8 cellular contexts compared by ENCODE assay signal in genomic region chr17:77087650-77088454, GRCh38. TPM values are rescaled to one million over a fixed set of nuclear protein-coding genes. Genes with fewer than 3 reads are reported as not detected.
DNase-seq lines count a peak whose midpoint lies in the region; ATAC-seq, FAIRE-seq and TF ChIP-seq lines count a peak whose summit lies in the region.

No MANE protein-coding gene starts in this region.

- peaks cover 8% of the 10 kb centered on the region for H3K27me3 Mint-ChIP-seq in activated T-cell treated with anti-CD3 and anti-CD28 coated beads, Interleukin-2, amount 50 U/mL, for 24 hours
- H3K27me3 Mint-ChIP-seq in astrocyte (ENCODE audit: low read depth, unreplicated experiment), result peaks cover 4% of the 10 kb centered on the region

- no peak for FAIRE-seq in astrocyte (lab: Jason Lieb, UNC)

- peaks cover 46% of the 10 kb centered on the region for H3K36me3 Mint-ChIP-seq in activated T-cell treated with anti-CD3 and anti-CD28 coated beads, Interleukin-2, amount 50 U/mL, for 24 hours (ENCODE audit: low read depth)
- peaks cover 4% of the 10 kb centered on the region for H3K36me3 Mint-ChIP-seq in astrocyte (ENCODE audit: low read depth, unreplicated experiment)

- H3K4me1 ChIP-seq in astrocyte (ENCODE audit: insufficient read depth, low read length), result peaks cover 17% of the 10 kb centered on the region
- peaks cover 58% of the 10 kb centered on the region for H3K4me1 ChIP-seq in lower lobe of right lung
- peaks cover 0 to 29% (median 21%) of the 10 kb centered on the region in 4 donors for H3K4me1 ChIP-seq in tibial artery

- H3K4me3 ChIP-seq in astrocyte (ENCODE audit: insufficient read depth, low read depth, low read length) (peak overlapping the region; percentile 79), lower lobe of right lung (peak overlapping the region; percentile 81), tibial artery (peak overlapping the region; percentile 73 to 81)

- TF ChIP-seq CTCF in astrocyte (IDR thresholded peaks at IDR 0.05; ENCODE audit: insufficient read depth, low read depth, low read length) (no peak), lower lobe of right lung (IDR thresholded peaks at IDR 0.05) (no peak), tibial artery (IDR thresholded peaks at IDR 0.05) (no peak)

- peak overlapping the region; percentile 95 for H3K9ac ChIP-seq in astrocyte (ENCODE audit: low read length)

- peaks cover 35% of the 10 kb centered on the region for H3K79me2 ChIP-seq in astrocyte (ENCODE audit: insufficient read depth, low read length)

- intact Hi-C loops in lower lobe of right lung (cut with DNase I) (loop anchor here (5.0 kb wide), 1 partner anchor 159 kb away; no protein-coding TSS in a partner anchor), tibial artery (cut with DNase I; ENCODE audit: low total_unique reads) (no loop called here)

- peak overlapping the region; percentile 74 for H2AFZ ChIP-seq in astrocyte (ENCODE audit: low read depth, low read length)

- H3K4me3 Mint-ChIP-seq in activated T-cell treated with anti-CD3 and anti-CD28 coated beads, Interleukin-2, amount 50 U/mL, for 24 hours, result peak overlapping the region; percentile 97
- peak overlapping the region; percentile 95 for H3K4me3 Mint-ChIP-seq in astrocyte (ENCODE audit: unreplicated experiment)

- peak overlapping the region; percentile 95 for H3K4me2 ChIP-seq in astrocyte (ENCODE audit: low read length)

- DNase-seq in activated T-cell treated with anti-CD3 and anti-CD28 coated beads, Interleukin-2, amount 50 U/mL, for 24 hours, result no peak
- no peak for DNase-seq in activated T-cell treated with anti-CD3 and anti-CD28 coated beads for 4 hours
- DNase-seq in astrocyte (ENCODE audit: low read depth), result no peak
- DNase-seq in lower lobe of right lung, result no peak
- no peak for DNase-seq in tibial artery
- DNase-seq in MV-4-11 (lab: John Stamatoyannopoulos, UW), result no peak
- DNase-seq in ACHN, result no peak
- no peak for DNase-seq in SW480 (ENCODE audit: low spot score)

- no peaks in the 10 kb centered on the region for H4K20me1 ChIP-seq in astrocyte (ENCODE audit: insufficient read depth, low read length)

- H3K9me3 ChIP-seq in astrocyte (ENCODE audit: insufficient read depth, low read depth, low read length) (no peaks in the 10 kb centered on the region), lower lobe of right lung (no peaks in the 10 kb centered on the region), tibial artery (no peaks in the 10 kb centered on the region)

- H3K9me3 Mint-ChIP-seq in activated T-cell treated with anti-CD3 and anti-CD28 coated beads, Interleukin-2, amount 50 U/mL, for 24 hours, result no peaks in the 10 kb centered on the region
- H3K9me3 Mint-ChIP-seq in astrocyte (ENCODE audit: unreplicated experiment), result no peaks in the 10 kb centered on the region

- H3K4me1 Mint-ChIP-seq in activated T-cell treated with anti-CD3 and anti-CD28 coated beads, Interleukin-2, amount 50 U/mL, for 24 hours (ENCODE audit: low read depth), result peaks cover 58% of the 10 kb centered on the region
- H3K4me1 Mint-ChIP-seq in astrocyte (ENCODE audit: low read depth, unreplicated experiment), result peaks cover 8% of the 10 kb centered on the region

- no peak for ATAC-seq in lower lobe of right lung

- no peaks in the 10 kb centered on the region for H3K27me3 ChIP-seq in astrocyte (ENCODE audit: insufficient read depth, low read length)
- H3K27me3 ChIP-seq in lower lobe of right lung (ENCODE audit: low read depth), result peaks cover 5% of the 10 kb centered on the region
- peaks cover 0 to 18% of the 10 kb centered on the region in 2 donors for H3K27me3 ChIP-seq in tibial artery

- H3K27ac ChIP-seq in astrocyte (ENCODE audit: low read depth, low read length) (peak overlapping the region; percentile 92), lower lobe of right lung (peak overlapping the region; percentile 92), tibial artery (peak overlapping the region; percentile 87 to 88)

- peaks cover 6% of the 10 kb centered on the region for H3K36me3 ChIP-seq in astrocyte (ENCODE audit: insufficient read depth, low read length)
- H3K36me3 ChIP-seq in lower lobe of right lung, result peaks cover 28% of the 10 kb centered on the region
- peaks cover under 1 to 25% (median 9%) of the 10 kb centered on the region in 3 donors for H3K36me3 ChIP-seq in tibial artery

- in situ Hi-C loops in ACHN (cut with HindIII; ENCODE audit: low pct_ligation_motif_present, low pct_unique_long_range_greater_than_20kb, low sequenced_read_pairs), result no loop called here

- peak overlapping the region; percentile 99 for H3K27ac Mint-ChIP-seq in activated T-cell treated with anti-CD3 and anti-CD28 coated beads, Interleukin-2, amount 50 U/mL, for 24 hours
- H3K27ac Mint-ChIP-seq in astrocyte (ENCODE audit: unreplicated experiment), result peak overlapping the region; percentile 77

RNA-seq across cellular contexts. Expression of gene SEC14L1, which starts 52.9 kb away (rescaled TPM):
- 86.7 and 93.2 TPM in 2 replicates for total RNA-seq in astrocyte
- total RNA-seq in lower lobe of right lung, result 146 TPM
